In the genomic region with DNA sequence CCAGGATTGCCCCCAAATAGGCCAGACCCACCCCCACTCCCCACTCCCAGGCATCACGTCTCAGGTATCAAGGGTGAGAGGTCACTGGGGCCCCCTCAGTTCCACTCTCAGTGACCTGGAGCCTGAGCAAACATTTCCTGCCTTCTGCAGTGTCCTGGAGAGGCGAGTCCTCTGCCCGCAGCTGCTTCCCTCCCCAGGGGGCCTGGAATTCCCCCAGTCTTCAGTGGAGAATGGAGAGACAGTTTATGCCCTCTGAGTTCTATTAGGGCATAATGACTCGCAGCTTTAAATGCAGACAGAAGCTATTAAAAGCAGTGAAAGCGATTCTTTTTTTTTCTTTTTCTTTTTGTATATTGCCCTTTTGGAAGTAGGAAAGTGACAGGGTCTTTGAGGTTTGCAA, we compare ENCODE assay signal across 9 cellular contexts. TPM values are rescaled to one million over a fixed set of nuclear protein-coding genes. Genes with fewer than 3 reads are reported as not detected.
DNase-seq lines count a peak whose midpoint lies in the region; TF ChIP-seq lines count a peak whose summit lies in the region.
"Not testable (repeated sequence)": the region's sequence is repeated elsewhere in the genome, so short reads cannot be mapped to it uniquely, and the experiment has no call there.
"Had no signal": no experiment of that assay in that cellular context is flagged by ENCODE, and none has a peak within 500 bp of the region (broad histone marks: within the 10 kb centered on the region; RNA-seq: fewer than 3 reads in every experiment).

No MANE protein-coding gene starts in this region.

- CTCF ChIA-PET in A673 (lab: Charles Lee); MCF 10A (lab: Yijun Ruan, JAX): not testable (repeated sequence)

- not testable (repeated sequence) for H3K27me3 ChIP-seq in A673 (replicated peaks; ENCODE audit: insufficient read depth, low read depth, low read length, poor library complexity); H7 (ENCODE audit: control insufficient read depth, insufficient read depth, low read length); esophagus muscularis mucosa

- not testable (repeated sequence) for TF ChIP-seq POLR2A in esophagus muscularis mucosa (IDR thresholded peaks at IDR 0.05; ENCODE audit: low read depth)

- H3K27me3 Mint-ChIP-seq in MCF 10A (ENCODE audit: insufficient read depth, unreplicated experiment); progenitor cell of endocrine pancreas: not testable (repeated sequence)

- H3K4me3 ChIP-seq in A673 (ENCODE audit: low read depth, low read length, poor library complexity, severe bottlenecking); H7 (ENCODE audit: insufficient read depth, low read depth, low read length); esophagus muscularis mucosa: not testable (repeated sequence)

- peak; percentile 55 for DNase-seq in A673 (ENCODE audit: low spot score)
- peak; percentile 16 for DNase-seq in H7
- DNase-seq in NCI-H146 (lab: John Stamatoyannopoulos, UW), result peak; percentile 77
- peak; percentile 14 for DNase-seq in SHP77 treated with DMSO at 0.1 percent for 48 hours (lab: John Stamatoyannopoulos, UW)
- peak; percentile 29 for DNase-seq in MCF 10A (ENCODE audit: unreplicated experiment)
- not testable (repeated sequence) for DNase-seq in esophagus muscularis mucosa (ENCODE audit: extremely low spot score); progenitor cell of endocrine pancreas (ENCODE audit: low spot score, unreplicated experiment)
- peak; percentile 84 for DNase-seq in left kidney (ENCODE audit: low read depth, low spot score)

- H3K4me1 Mint-ChIP-seq in MCF 10A (ENCODE audit: insufficient read depth, unreplicated experiment), result not testable (repeated sequence)
- H3K4me1 Mint-ChIP-seq in progenitor cell of endocrine pancreas (ENCODE audit: low read depth), result peaks cover 14% of the 10 kb centered on the region

- intact Hi-C loops in A673 (cut with micrococcal nuclease; ENCODE audit: unreplicated experiment); MCF 10A (cut with micrococcal nuclease); esophagus muscularis mucosa (cut with DNase I): not testable (repeated sequence)

- TF ChIP-seq EP300 in esophagus muscularis mucosa (IDR thresholded peaks at IDR 0.05), result not testable (repeated sequence)

- not testable (repeated sequence) for H3K4me3 Mint-ChIP-seq in MCF 10A (ENCODE audit: unreplicated experiment)
- peak overlapping the region; percentile 38 for H3K4me3 Mint-ChIP-seq in progenitor cell of endocrine pancreas (ENCODE audit: low read depth)

- WGBS in esophagus muscularis mucosa, result 53% methylated on average over 4 of the region's 5 CpGs

- not testable (repeated sequence) for H3K36me3 Mint-ChIP-seq in MCF 10A (ENCODE audit: insufficient read depth, unreplicated experiment); progenitor cell of endocrine pancreas (ENCODE audit: insufficient read depth)

- H3K27ac Mint-ChIP-seq in MCF 10A (ENCODE audit: low read depth, unreplicated experiment) (peak overlapping the region; percentile 90), progenitor cell of endocrine pancreas (peak overlapping the region; percentile 96)

- not testable (repeated sequence) for H3K9me3 ChIP-seq in A673 (ENCODE audit: low read depth, low read length, poor library complexity, severe bottlenecking); esophagus muscularis mucosa

- BruUV-seq in A673 (replicated peaks; lab: Mats Ljungman, UMichigan); MCF 10A (replicated peaks; lab: Mats Ljungman, UMichigan): not testable (repeated sequence)

- POLR2A ChIA-PET in A673 (lab: Charles Lee; ENCODE audit: low non-redundant PET); MCF 10A (lab: Yijun Ruan, JAX): not testable (repeated sequence)

- H3K27ac ChIP-seq in A673 (ENCODE audit: low read depth, low read length, poor library complexity, severe bottlenecking), result not testable (repeated sequence)
- H3K27ac ChIP-seq in esophagus muscularis mucosa (replicated peaks in 1 of 4), result peak overlapping the region; percentile 13 to 50 (median 24)

- peaks cover 12% of the 10 kb centered on the region for H3K4me1 ChIP-seq in A673 (ENCODE audit: insufficient read depth, low read length, poor library complexity, severe bottlenecking)
- H3K4me1 ChIP-seq in esophagus muscularis mucosa, result peaks cover 0 to 11% (median 7%) of the 10 kb centered on the region in 4 donors

- not testable (repeated sequence) for H3K9me3 Mint-ChIP-seq in MCF 10A (ENCODE audit: unreplicated experiment); progenitor cell of endocrine pancreas (ENCODE audit: low read depth)

- not testable (repeated sequence) for TF ChIP-seq CTCF in A673 (conservative IDR thresholded peaks at IDR 0.05; ENCODE audit: low read depth, low read length); MCF 10A (IDR thresholded peaks at IDR 0.05; ENCODE audit: unreplicated experiment); esophagus muscularis mucosa (IDR thresholded peaks at IDR 0.05); progenitor cell of endocrine pancreas (IDR thresholded peaks at IDR 0.05; ENCODE audit: unreplicated experiment)

- not testable (repeated sequence) for H3K36me3 ChIP-seq in A673 (ENCODE audit: insufficient read depth, low read length, poor library complexity, severe bottlenecking); H7 (replicated peaks; ENCODE audit: control insufficient read depth, insufficient read depth, low read length); esophagus muscularis mucosa

RNA-seq across cellular contexts. Expression of a gene that starts 24.7 kb away (rescaled TPM):
- total RNA-seq in A673 (2021), result 0.17 TPM in 1 of 2 replicates, not detected in the other
- not detected in 2 replicates for total RNA-seq in H7 (2014; rRNA removed; shearing (Covaris generic))
- total RNA-seq in MCF 10A (2022), result 0.22 and 0.23 TPM in 2 replicates
- under 1 TPM in 1 of 4 donors, not detected in 3; 0.42 TPM for total RNA-seq in esophagus muscularis mucosa
- total RNA-seq in progenitor cell of endocrine pancreas, result 0.12 and 0.20 TPM in 2 replicates
- total RNA-seq: activated naive CD8-positive, alpha-beta T cell treated with anti-CD3 and anti-CD28 coated beads, Interleukin-2, amount 10 ng/mL, durations not matched to agents 7 days and 5 days had no signal

RNA-seq across cellular contexts. Expression of a gene that starts 37.0 kb away (rescaled TPM):
- total RNA-seq in A673 (2021), result 10.3 and 11.1 TPM in 2 replicates
- 5.1 and 8.7 TPM in 2 replicates for total RNA-seq in H7 (2014; rRNA removed; shearing (Covaris generic))
- total RNA-seq in MCF 10A (2022), result 3.3 and 3.7 TPM in 2 replicates
- 1 to 10 TPM; 5.4 to 8.4 (median 7.9) TPM for total RNA-seq in esophagus muscularis mucosa
- 19.3 and 20.4 TPM in 2 replicates for total RNA-seq in progenitor cell of endocrine pancreas
